9 cellular contexts compared by ENCODE assay signal in the genomic region with DNA sequence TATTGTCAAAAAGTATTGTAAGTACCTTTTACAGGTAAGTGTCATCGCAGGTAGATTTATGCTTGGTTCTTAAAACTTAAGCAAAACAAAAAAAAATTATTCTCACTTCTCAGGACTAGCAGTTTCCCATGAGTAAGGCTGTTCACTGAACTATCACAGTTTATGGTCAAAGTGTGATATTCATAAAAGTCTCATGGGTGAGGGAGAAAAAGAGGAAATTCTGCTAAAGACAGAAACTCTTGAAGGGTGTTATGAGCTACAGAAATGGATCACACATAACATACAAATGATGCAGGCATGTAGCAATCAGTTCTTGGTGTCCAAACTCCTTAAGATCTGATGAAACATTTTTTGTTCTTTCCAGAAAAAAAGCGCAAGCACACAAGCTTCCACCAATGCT. TPM values are rescaled to one million over a fixed set of nuclear protein-coding genes. Genes with fewer than 3 reads are reported as not detected.
DNase-seq lines count a peak whose midpoint lies in the region; ATAC-seq and TF ChIP-seq lines count a peak whose summit lies in the region.
"Had no signal": no experiment of that assay in that cellular context is flagged by ENCODE, and none has a peak within 500 bp of the region (broad histone marks: within the 10 kb centered on the region; RNA-seq: fewer than 3 reads in every experiment).

No MANE protein-coding gene starts in this region.

- POLR2A ChIA-PET in activated CD4-positive, alpha-beta memory T cell treated with anti-CD3 and anti-CD28 coated beads for 36 hours (lab: Charles Lee), result no interaction called here
- POLR2A ChIA-PET in A673 (lab: Charles Lee; ENCODE audit: low non-redundant PET), result no interaction called here

- no peak for TF ChIP-seq CTCF in mesothelial cell of epicardium (IDR thresholded peaks at IDR 0.05; ENCODE audit: unreplicated experiment)
- TF ChIP-seq CTCF in A673 (conservative IDR thresholded peaks at IDR 0.05; ENCODE audit: low read depth, low read length), result no peak

- peaks cover 43% of the 10 kb centered on the region for H3K4me1 Mint-ChIP-seq in mesothelial cell of epicardium
- H3K4me1 Mint-ChIP-seq in activated CD4-positive, alpha-beta memory T cell treated with anti-CD3 and anti-CD28 coated beads for 36 hours (ENCODE audit: low read depth), result peaks cover 61% of the 10 kb centered on the region

- H3K36me3 Mint-ChIP-seq in mesothelial cell of epicardium, result peaks cover 2% of the 10 kb centered on the region
- H3K36me3 Mint-ChIP-seq in activated CD4-positive, alpha-beta memory T cell treated with anti-CD3 and anti-CD28 coated beads for 36 hours, result peaks cover 6% of the 10 kb centered on the region

- no peak overlapping the region for H3K27ac ChIP-seq in A673 (ENCODE audit: low read depth, low read length, poor library complexity, severe bottlenecking)
- H3K27ac ChIP-seq: hepatocyte had no signal

- no peaks in the 10 kb centered on the region for H3K27me3 Mint-ChIP-seq in mesothelial cell of epicardium (ENCODE audit: low read depth)
- no peaks in the 10 kb centered on the region for H3K27me3 Mint-ChIP-seq in activated CD4-positive, alpha-beta memory T cell treated with anti-CD3 and anti-CD28 coated beads for 36 hours

- peaks cover 21% of the 10 kb centered on the region for H3K9me3 Mint-ChIP-seq in mesothelial cell of epicardium
- H3K9me3 Mint-ChIP-seq in activated CD4-positive, alpha-beta memory T cell treated with anti-CD3 and anti-CD28 coated beads for 36 hours, result no peaks in the 10 kb centered on the region

- DNase-seq in Kasumi-1 (lab: John Stamatoyannopoulos, UW), result peak; percentile 7 to 22
- DNase-seq in mesothelial cell of epicardium (ENCODE audit: low spot score in 2 of 2, unreplicated experiment in 2 of 2), result no peak
- DNase-seq in activated CD4-positive, alpha-beta memory T cell treated with anti-CD3 and anti-CD28 coated beads for 36 hours, result no peak
- no peak for DNase-seq in GOT3 (lab: John Stamatoyannopoulos, UW)
- no peak for DNase-seq in A673 (ENCODE audit: low spot score)
- DNase-seq in islet precursor cell, result no peak

- peak overlapping the region; percentile 6 for H3K27ac Mint-ChIP-seq in mesothelial cell of epicardium
- H3K27ac Mint-ChIP-seq in activated CD4-positive, alpha-beta memory T cell treated with anti-CD3 and anti-CD28 coated beads for 36 hours, result no peak overlapping the region

- intact Hi-C loops in activated CD4-positive, alpha-beta memory T cell treated with anti-CD3 and anti-CD28 coated beads for 36 hours (cut with micrococcal nuclease), result no loop called here
- intact Hi-C loops in A673 (cut with micrococcal nuclease; ENCODE audit: unreplicated experiment), result no loop called here

- H3K4me3 Mint-ChIP-seq in mesothelial cell of epicardium, result no peak overlapping the region
- no peak overlapping the region for H3K4me3 Mint-ChIP-seq in activated CD4-positive, alpha-beta memory T cell treated with anti-CD3 and anti-CD28 coated beads for 36 hours

- CTCF ChIA-PET in activated CD4-positive, alpha-beta memory T cell treated with anti-CD3 and anti-CD28 coated beads for 36 hours (lab: Charles Lee), result no interaction called here
- CTCF ChIA-PET in A673 (lab: Charles Lee), result no interaction called here

- BruUV-seq in A673 (replicated peaks; lab: Mats Ljungman, UMichigan), result no TSS peak

- no peak overlapping the region for H3K4me3 ChIP-seq in A673 (ENCODE audit: low read depth, low read length, poor library complexity, severe bottlenecking)
- H3K4me3 ChIP-seq: hepatocyte had no signal

- peaks cover 51% of the 10 kb centered on the region for H3K4me1 ChIP-seq in A673 (ENCODE audit: insufficient read depth, low read length, poor library complexity, severe bottlenecking)

- no peaks in the 10 kb centered on the region for H3K27me3 ChIP-seq in A673 (replicated peaks; ENCODE audit: insufficient read depth, low read depth, low read length, poor library complexity)
- H3K27me3 ChIP-seq: hepatocyte had no signal

- no peaks in the 10 kb centered on the region for H3K36me3 ChIP-seq in A673 (ENCODE audit: insufficient read depth, low read length, poor library complexity, severe bottlenecking)

- ATAC-seq in GM18520 (IDR thresholded peaks at IDR 0.05; ENCODE audit: unreplicated experiment), result peak; percentile 72
- peak; percentile 52 for ATAC-seq in GM21825 (IDR thresholded peaks at IDR 0.05; ENCODE audit: unreplicated experiment)

- no peaks in the 10 kb centered on the region for H3K9me3 ChIP-seq in A673 (ENCODE audit: low read depth, low read length, poor library complexity, severe bottlenecking)

RNA-seq across cellular contexts. Expression of a gene that starts 8.5 kb away (rescaled TPM):
- total RNA-seq in mesothelial cell of epicardium (18.6 to 21.0 TPM (median 20.6 TPM) in 3 replicates), A673 (2021) (24.8 and 25.8 TPM in 2 replicates)
- total RNA-seq in activated CD4-positive, alpha-beta memory T cell treated with anti-CD3 and anti-CD28 coated beads for 36 hours, result 10 to 100 TPM; 28.2 to 32.1 TPM

RNA-seq across cellular contexts. Expression of a gene that starts 37.0 kb away (rescaled TPM):
- 20.2 to 22.0 TPM (median 21.5 TPM) in 3 replicates for total RNA-seq in mesothelial cell of epicardium
- 10 to 100 TPM; 14.1 to 16.1 TPM for total RNA-seq in activated CD4-positive, alpha-beta memory T cell treated with anti-CD3 and anti-CD28 coated beads for 36 hours
- total RNA-seq in A673 (2021), result 18.3 and 19.5 TPM in 2 replicates

RNA-seq across cellular contexts. Expression of a gene that starts 37.1 kb away (rescaled TPM):
- total RNA-seq in mesothelial cell of epicardium (46.3 to 50.8 TPM (median 46.5 TPM) in 3 replicates), A673 (2021) (25.8 and 28.6 TPM in 2 replicates)
- 10 to 100 TPM; 24.5 to 30.9 TPM for total RNA-seq in activated CD4-positive, alpha-beta memory T cell treated with anti-CD3 and anti-CD28 coated beads for 36 hours

RNA-seq across cellular contexts. Expression of a gene that starts 44.5 kb away (rescaled TPM):
- 3.3 to 3.8 TPM (median 3.4 TPM) in 3 replicates for total RNA-seq in mesothelial cell of epicardium
- 1 to 10 TPM; 1.9 TPM for total RNA-seq in activated CD4-positive, alpha-beta memory T cell treated with anti-CD3 and anti-CD28 coated beads for 36 hours
- total RNA-seq in A673 (2021), result 3.1 and 3.9 TPM in 2 replicates

Comparison
In these comparisons a context has a peak if more than half of its experiments do, and no peak if none do; other contexts are left out.
1. DNase-seq: peak in Kasumi-1 (2 of 2); none in mesothelial cell of epicardium (0 of 2), activated CD4-positive, alpha-beta memory T cell treated with anti-CD3 and anti-CD28 coated beads for 36 hours (single experiment), GOT3 (single experiment), A673 (single experiment) and islet precursor cell (single experiment).